Comparison of ENCODE assay signal across 31 cellular contexts in genomic region chr9:93336720-93337119, GRCh38.
"Had no signal": no experiment of that assay in that cellular context is flagged by ENCODE, and none has a peak within 500 bp of the region (broad histone marks: within the 10 kb centered on the region; RNA-seq: fewer than 3 reads in every experiment).

No MANE protein-coding gene starts in this region.

- H3K36me3 ChIP-seq: ascending aorta, breast epithelium, cardiac muscle cell, gastrocnemius medialis, heart left ventricle had no signal

- H3K27me3 ChIP-seq: ascending aorta, breast epithelium, cardiac muscle cell, dorsolateral prefrontal cortex, foreskin keratinocyte, gastrocnemius medialis, heart left ventricle had no signal

- H3K4me1 Mint-ChIP-seq: activated CD4-positive, alpha-beta memory T cell treated with anti-CD3 and anti-CD28 coated beads, Interleukin-2, amount 10 ng/mL, durations not matched to agents 7 days and 5 days; activated CD4-positive, alpha-beta T cell treated with anti-CD3 and anti-CD28 coated beads, Interleukin-2, amount 10 ng/mL, durations not matched to agents 7 days and 5 days; activated naive CD4-positive, alpha-beta T cell treated with anti-CD3 and anti-CD28 coated beads, Interleukin-2, amount 10 ng/mL, durations not matched to agents 7 days and 5 days; activated naive CD8-positive, alpha-beta T cell treated with anti-CD3 and anti-CD28 coated beads, Interleukin-2, amount 10 ng/mL, durations not matched to agents 7 days and 5 days; brain; endodermal cell had no signal

- H3K27ac Mint-ChIP-seq: activated CD4-positive, alpha-beta memory T cell treated with anti-CD3 and anti-CD28 coated beads, Interleukin-2, amount 10 ng/mL, durations not matched to agents 7 days and 5 days; activated CD4-positive, alpha-beta T cell treated with anti-CD3 and anti-CD28 coated beads, Interleukin-2, amount 10 ng/mL, durations not matched to agents 7 days and 5 days; activated naive CD4-positive, alpha-beta T cell treated with anti-CD3 and anti-CD28 coated beads, Interleukin-2, amount 10 ng/mL, durations not matched to agents 7 days and 5 days; activated naive CD4-positive, alpha-beta T cell treated with anti-CD3 and anti-CD28 coated beads, Interleukin-2, amount 50 U/mL, for 72 hours; activated naive CD8-positive, alpha-beta T cell treated with anti-CD3 and anti-CD28 coated beads, Interleukin-2, amount 10 ng/mL, durations not matched to agents 7 days and 5 days; activated T-cell treated with anti-CD3 and anti-CD28 coated beads, Interleukin-2, amount 50 U/mL, for 24 hours; activated T-cell treated with anti-CD3 and anti-CD28 coated beads, Interleukin-2, amount 50 U/mL, for 72 hours; brain; dendritic cell treated with granulocyte-macrophage colony-stimulating factor and Interleukin-4, amounts not matched to agents 40 ng/mL and 50 ng/mL, for 4 days; endodermal cell had no signal

- H3K9me3 ChIP-seq: ascending aorta, gastrocnemius medialis had no signal

- H3K4me1 ChIP-seq: ascending aorta, breast epithelium, foreskin keratinocyte, gastrocnemius medialis, heart left ventricle had no signal

- H3K27me3 Mint-ChIP-seq: activated CD4-positive, alpha-beta T cell treated with anti-CD3 and anti-CD28 coated beads, Interleukin-2, amount 10 ng/mL, durations not matched to agents 7 days and 5 days; activated naive CD8-positive, alpha-beta T cell treated with anti-CD3 and anti-CD28 coated beads, Interleukin-2, amount 10 ng/mL, durations not matched to agents 7 days and 5 days had no signal

- H3K4me3 ChIP-seq: ascending aorta, breast epithelium, cardiac muscle cell, coronary artery, dorsolateral prefrontal cortex, gastrocnemius medialis, heart left ventricle had no signal

- DNase-seq: activated CD4-positive, alpha-beta memory T cell treated with anti-CD3 and anti-CD28 coated beads, Interleukin-2, amount 10 ng/mL, durations not matched to agents 7 days and 5 days; activated CD4-positive, alpha-beta T cell treated with anti-CD3 and anti-CD28 coated beads for 1 hour; activated CD4-positive, alpha-beta T cell treated with anti-CD3 and anti-CD28 coated beads for 4 hours; activated CD4-positive, alpha-beta T cell treated with anti-CD3 and anti-CD28 coated beads, Interleukin-2, amount 10 ng/mL, durations not matched to agents 7 days and 5 days; activated CD4-positive, alpha-beta T cell treated with anti-CD3 and anti-CD28 coated beads, Interleukin-2, amount 50 U/mL, for 4 hours; activated CD8-positive, alpha-beta memory T cell treated with anti-CD3 and anti-CD28 coated beads, Interleukin-2, amount 50 U/mL, for 48 hours; activated gamma-delta T cell; activated naive CD4-positive, alpha-beta T cell; activated naive CD4-positive, alpha-beta T cell treated with anti-CD3 and anti-CD28 coated beads, Interleukin-2, amount 10 ng/mL, durations not matched to agents 7 days and 5 days; activated naive CD8-positive, alpha-beta T cell treated with anti-CD3 and anti-CD28 coated beads, Interleukin-2, amount 10 ng/mL, durations not matched to agents 7 days and 5 days; activated T-cell treated with anti-CD3 and anti-CD28 coated beads for 4 hours; activated T-cell treated with anti-CD3 and anti-CD28 coated beads, Interleukin-2, amount 50 U/mL, for 24 hours; activated T-cell treated with anti-CD3 and anti-CD28 coated beads, Interleukin-2, amount 50 U/mL, for 72 hours; central memory CD4-positive, alpha-beta T cell; cerebellar nuclear complex; dorsolateral prefrontal cortex; effector memory CD4-positive, alpha-beta T cell; endodermal cell; foreskin keratinocyte; gastrocnemius medialis; glutamatergic neuron; heart left ventricle; T-helper 2 cell had no signal

- ATAC-seq: activated naive CD4-positive, alpha-beta T cell treated with anti-CD3 and anti-CD28 coated beads, Interleukin-2, amount 50 U/mL, for 72 hours; activated T-cell treated with anti-CD3 and anti-CD28 coated beads, Interleukin-2, amount 50 U/mL, for 72 hours; esophagus mucosa; foreskin keratinocyte; gastrocnemius medialis; heart left ventricle had no signal

- H3K4me3 Mint-ChIP-seq: activated CD4-positive, alpha-beta memory T cell treated with anti-CD3 and anti-CD28 coated beads, Interleukin-2, amount 10 ng/mL, durations not matched to agents 7 days and 5 days; activated CD4-positive, alpha-beta T cell treated with anti-CD3 and anti-CD28 coated beads, Interleukin-2, amount 10 ng/mL, durations not matched to agents 7 days and 5 days; activated naive CD4-positive, alpha-beta T cell treated with anti-CD3 and anti-CD28 coated beads, Interleukin-2, amount 10 ng/mL, durations not matched to agents 7 days and 5 days; activated naive CD8-positive, alpha-beta T cell treated with anti-CD3 and anti-CD28 coated beads, Interleukin-2, amount 10 ng/mL, durations not matched to agents 7 days and 5 days; activated T-cell treated with anti-CD3 and anti-CD28 coated beads, Interleukin-2, amount 50 U/mL, for 24 hours; activated T-cell treated with anti-CD3 and anti-CD28 coated beads, Interleukin-2, amount 50 U/mL, for 72 hours; brain; dendritic cell treated with granulocyte-macrophage colony-stimulating factor and Interleukin-4, amounts not matched to agents 40 ng/mL and 50 ng/mL, for 4 days; endodermal cell had no signal

- H3K27ac ChIP-seq: ascending aorta, breast epithelium, cardiac muscle cell, coronary artery, dorsolateral prefrontal cortex, foreskin keratinocyte, gastrocnemius medialis, heart left ventricle had no signal
